ENCODE assay signal across 8 cellular contexts in the genomic region with DNA sequence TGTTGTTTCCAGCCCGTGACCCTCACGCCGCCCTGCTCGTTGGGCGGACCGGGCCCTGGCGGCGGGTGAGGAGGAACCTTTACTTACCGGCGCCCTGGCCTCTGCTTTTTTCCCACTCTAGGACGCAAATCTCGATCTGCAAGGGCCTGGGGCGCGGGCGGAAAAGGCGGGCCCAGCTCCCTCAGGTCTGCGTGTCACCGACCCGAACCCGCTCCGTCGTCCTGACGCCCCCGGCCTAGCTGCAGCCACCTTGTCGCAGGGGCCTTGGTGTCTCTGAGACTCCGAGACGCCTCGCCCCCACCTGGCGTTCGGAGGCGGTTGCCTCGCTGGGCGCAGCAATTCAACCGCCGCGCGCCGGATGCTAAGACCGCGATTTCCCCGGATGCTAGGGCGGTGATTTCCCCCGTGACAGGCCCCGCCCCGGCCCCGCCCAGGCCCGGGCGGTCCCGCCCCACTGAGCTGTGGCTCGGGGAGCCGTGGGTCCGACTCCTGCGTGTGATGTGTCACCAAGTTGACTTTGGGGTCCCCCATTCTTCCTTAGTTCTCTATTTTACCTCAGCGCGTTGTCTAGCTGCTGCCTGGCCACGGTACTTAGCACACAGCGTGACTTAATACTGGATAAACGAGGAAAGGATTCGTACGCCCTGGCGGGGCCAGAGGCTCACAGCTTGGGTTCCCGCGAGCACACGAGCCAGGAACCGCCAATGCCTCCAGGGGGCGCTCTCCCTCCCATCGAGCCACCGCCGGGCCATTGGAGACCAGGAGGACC. TPM values are rescaled to one million over a fixed set of nuclear protein-coding genes. Genes with fewer than 3 reads are reported as not detected.
DNase-seq lines count a peak whose midpoint lies in the region; ATAC-seq and TF ChIP-seq lines count a peak whose summit lies in the region.

A gene (minus strand): TSS at position 371 of the 769 bp plus-strand sequence. CDS start 18,196 bp downstream, outside the sequence.

- H3K27ac ChIP-seq in transverse colon = peak within 1 kb of the TSS; percentile 66 to 76 (median 69)

- no peaks in the 10 kb centered on the region for H3K9me3 ChIP-seq in transverse colon

- intact Hi-C loops in Right ventricle myocardium superior (cut with DNase I) = no loop called here
- intact Hi-C loops in transverse colon (cut with DNase I; ENCODE audit: low total_unique reads) = no loop called here

- H3K4me1 Mint-ChIP-seq in activated naive CD4-positive, alpha-beta T cell treated with anti-CD3 and anti-CD28 coated beads, Interleukin-2, amount 50 U/mL, for 24 hours = peaks cover 27% of the 10 kb centered on the region

- H3K36me3 Mint-ChIP-seq in activated naive CD4-positive, alpha-beta T cell treated with anti-CD3 and anti-CD28 coated beads, Interleukin-2, amount 50 U/mL, for 24 hours = peaks cover 5% of the 10 kb centered on the region

- ATAC-seq in GM21515 (IDR thresholded peaks at IDR 0.05; ENCODE audit: unreplicated experiment) (peak; percentile 96), Right ventricle myocardium superior (ENCODE audit: poor library complexity) (peak; percentile 99)

- 21% methylated on average over 49 of the region's 69 CpGs; no CpG with 5 or more reads in 1 of the 2 donors for WGBS in transverse colon (ENCODE audit: low coverage in 1 of 2), 2 donors

- H3K4me3 ChIP-seq in transverse colon = peak within 1 kb of the TSS; percentile 33 to 59 (median 42)

- H3K36me3 ChIP-seq in transverse colon = no peaks in the 10 kb centered on the region

- H3K9me3 Mint-ChIP-seq in activated naive CD4-positive, alpha-beta T cell treated with anti-CD3 and anti-CD28 coated beads, Interleukin-2, amount 50 U/mL, for 24 hours = peaks cover 5% of the 10 kb centered on the region

- peak; percentile 57 to 85 (median 76) for TF ChIP-seq CTCF in transverse colon (IDR thresholded peaks at IDR 0.05)

- peaks cover 0 to 9% (median 6%) of the 10 kb centered on the region in 4 donors for H3K4me1 ChIP-seq in transverse colon

- no peaks in the 10 kb centered on the region for H3K27me3 Mint-ChIP-seq in activated naive CD4-positive, alpha-beta T cell treated with anti-CD3 and anti-CD28 coated beads, Interleukin-2, amount 50 U/mL, for 24 hours

- TF ChIP-seq EP300 in transverse colon (IDR thresholded peaks at IDR 0.05; ENCODE audit: low read depth) = no peak

- H3K4me3 Mint-ChIP-seq in activated naive CD4-positive, alpha-beta T cell treated with anti-CD3 and anti-CD28 coated beads, Interleukin-2, amount 50 U/mL, for 24 hours = peak within 1 kb of the TSS; percentile 90

- peak within 1 kb of the TSS; percentile 95 for H3K27ac Mint-ChIP-seq in activated naive CD4-positive, alpha-beta T cell treated with anti-CD3 and anti-CD28 coated beads, Interleukin-2, amount 50 U/mL, for 24 hours

- in situ Hi-C loops in SK-MEL-5 (cut with HindIII; ENCODE audit: low pct_unique_long_range_greater_than_20kb, low sequenced_read_pairs) = no loop called here
- in situ Hi-C loops in transverse colon (cut with MboI; ENCODE audit: low pct_ligation_motif_present in 1 of 4, low pct_unique_long_range_greater_than_20kb in 1 of 4, low sequenced_read_pairs in 3 of 4) = no loop called here

- TF ChIP-seq POLR2A in transverse colon (IDR thresholded peaks at IDR 0.05) = peak; percentile 32

- no peaks in the 10 kb centered on the region for H3K27me3 ChIP-seq in transverse colon

- DNase-seq in DMS53 treated with DMSO at 0.1 percent for 48 hours (lab: John Stamatoyannopoulos, UW; ENCODE audit: unreplicated experiment) = peak; percentile 86
- peak; percentile 78 for DNase-seq in HuH-7.5 (ENCODE audit: low spot score)
- peak; percentile 91 for DNase-seq in SK-MEL-5 (ENCODE audit: low read depth, low spot score)
- DNase-seq in Right ventricle myocardium superior = peak; percentile 89
- DNase-seq in pons (ENCODE audit: low spot score) = peak; percentile 63
- DNase-seq in transverse colon = peak; percentile 87

RNA-seq across cellular contexts. Expression of the gene that starts here (rescaled TPM):
- total RNA-seq in SK-MEL-5 (2014; rRNA removed; shearing (Covaris generic)) = 33.8 and 35.6 TPM in 2 replicates
- polyA plus RNA-seq in SK-MEL-5 (2015; cell fraction: cytosol; rRNA removed) = 26.0 and 32.5 TPM in 2 replicates
- 0.87 and 9.3 TPM in 2 replicates for polyA plus RNA-seq in SK-MEL-5 (2015; cell fraction: nucleus; rRNA removed)
- total RNA-seq in Right ventricle myocardium superior (3.1 TPM), transverse colon (1 to 10 TPM in 3 of 4 donors, not detected in 1; 2.2 to 5.6 (median 2.4) TPM)

Comparison
In these comparisons a context has a peak if more than half of its experiments do, and no peak if none do; other contexts are left out.
1. Peak in every context shown above with its lines: DNase-seq, ATAC-seq, H3K4me3 ChIP-seq and H3K27ac ChIP-seq.